ENCODE assay signal across 9 cellular contexts in genomic region chr19:16830679-16831078, GRCh38. TPM values are rescaled to one million over a fixed set of nuclear protein-coding genes. Genes with fewer than 3 reads are reported as not detected.
DNase-seq lines count a peak whose midpoint lies in the region; ATAC-seq, FAIRE-seq and TF ChIP-seq lines count a peak whose summit lies in the region.
"Had no signal": no experiment of that assay in that cellular context is flagged by ENCODE, and none has a peak within 500 bp of the region (broad histone marks: within the 10 kb centered on the region; RNA-seq: fewer than 3 reads in every experiment).

No MANE protein-coding gene starts in this region.

- H3K4me1 ChIP-seq in pancreas: peaks cover 0 to 7% (median 0%) of the 10 kb centered on the region in 3 donors

- DNase-seq in activated T-cell treated with anti-CD3 and anti-CD28 coated beads, Interleukin-2, amount 50 U/mL, for 4 hours: no peak
- no peak for DNase-seq in activated T-cell treated with anti-CD3 and anti-CD28 coated beads for 4 hours
- no peak for DNase-seq in activated B cell treated with CpG ODN at 0.5 μM for 24 hours
- peak in 1 of 2 donors; percentile 31 for DNase-seq in foreskin fibroblast
- no peak for DNase-seq in pancreas
- DNase-seq in UCSD-AML1 (lab: John Stamatoyannopoulos, UW; ENCODE audit: unreplicated experiment): no peak
- DNase-seq: NCI-H524 had no signal

- peaks cover 12% of the 10 kb centered on the region for H3K27me3 Mint-ChIP-seq in activated T-cell treated with anti-CD3 and anti-CD28 coated beads, Interleukin-2, amount 50 U/mL, for 4 hours (ENCODE audit: low read depth)
- H3K27me3 Mint-ChIP-seq in activated B cell treated with CpG ODN at 0.5 μM for 24 hours: peaks cover 16% of the 10 kb centered on the region
- peaks cover 21% of the 10 kb centered on the region for H3K27me3 Mint-ChIP-seq in stimulated activated memory B cell treated with anti-CD40 and anti-IgM and Interleukin-4, amounts not matched to agents 10 μg/mL and 1 μg/mL and 100 μg/mL, for 72 hours

- H3K9me3 ChIP-seq in pancreas: no peaks in the 10 kb centered on the region

- no peaks in the 10 kb centered on the region for H3K9me3 Mint-ChIP-seq in activated T-cell treated with anti-CD3 and anti-CD28 coated beads, Interleukin-2, amount 50 U/mL, for 4 hours
- H3K9me3 Mint-ChIP-seq in activated B cell treated with CpG ODN at 0.5 μM for 24 hours: no peaks in the 10 kb centered on the region
- no peaks in the 10 kb centered on the region for H3K9me3 Mint-ChIP-seq in stimulated activated memory B cell treated with anti-CD40 and anti-IgM and Interleukin-4, amounts not matched to agents 10 μg/mL and 1 μg/mL and 100 μg/mL, for 72 hours

- no peak overlapping the region for H3K27ac ChIP-seq in pancreas

- peak overlapping the region; percentile 65 to 87 for H3K4me3 ChIP-seq in foreskin fibroblast (ENCODE audit: low read depth in 1 of 2, low read length in 2 of 2)
- no peak overlapping the region for H3K4me3 ChIP-seq in pancreas

- H3K36me3 ChIP-seq in pancreas: peaks cover 5 to 24% (median 5%) of the 10 kb centered on the region in 3 donors

- CTCF ChIA-PET in activated B cell treated with CpG ODN at 0.5 μM for 24 hours (lab: Charles Lee): no interaction called here

- no peak for FAIRE-seq in pancreas (lab: Jason Lieb, UNC)

- WGBS in pancreas, 2 donors: 72 to 77% methylated on average over 3 of the region's 3 CpGs

- H3K27ac Mint-ChIP-seq in activated B cell treated with CpG ODN at 0.5 μM for 24 hours: peak overlapping the region; percentile 74
- peak overlapping the region; percentile 80 for H3K27ac Mint-ChIP-seq in stimulated activated memory B cell treated with anti-CD40 and anti-IgM and Interleukin-4, amounts not matched to agents 10 μg/mL and 1 μg/mL and 100 μg/mL, for 72 hours

- peaks cover 20% of the 10 kb centered on the region for H3K36me3 Mint-ChIP-seq in activated T-cell treated with anti-CD3 and anti-CD28 coated beads, Interleukin-2, amount 50 U/mL, for 4 hours (ENCODE audit: insufficient read depth)
- peaks cover 36% of the 10 kb centered on the region for H3K36me3 Mint-ChIP-seq in activated B cell treated with CpG ODN at 0.5 μM for 24 hours (ENCODE audit: low read depth)
- H3K36me3 Mint-ChIP-seq in stimulated activated memory B cell treated with anti-CD40 and anti-IgM and Interleukin-4, amounts not matched to agents 10 μg/mL and 1 μg/mL and 100 μg/mL, for 72 hours: peaks cover 31% of the 10 kb centered on the region

- no peak for TF ChIP-seq CTCF in activated B cell treated with CpG ODN at 0.5 μM for 24 hours (IDR thresholded peaks at IDR 0.05)
- no peak for TF ChIP-seq CTCF in foreskin fibroblast (IDR thresholded peaks at IDR 0.05; ENCODE audit: low read depth, low read length)
- TF ChIP-seq CTCF in pancreas (IDR thresholded peaks at IDR 0.05): no peak

- ATAC-seq in activated T-cell treated with anti-CD3 and anti-CD28 coated beads, Interleukin-2, amount 50 U/mL, for 4 hours: no peak
- no peak for ATAC-seq in activated B cell treated with CpG ODN at 0.5 μM for 24 hours (ENCODE audit: low read depth)
- ATAC-seq in stimulated activated memory B cell treated with anti-CD40 and anti-IgM and Interleukin-4, amounts not matched to agents 10 μg/mL and 1 μg/mL and 100 μg/mL, for 72 hours: no peak
- no peak for ATAC-seq in pancreas
- ATAC-seq in GM21515 (IDR thresholded peaks at IDR 0.05; ENCODE audit: unreplicated experiment): no peak

- intact Hi-C loops in activated B cell treated with CpG ODN at 0.5 μM for 24 hours (cut with micrococcal nuclease): loop anchor here (5.0 to 10.0 kb wide), 3 partner anchors 56 to 243 kb away; partner anchors contain the start of gene NWD1
- intact Hi-C loops in pancreas (cut with DNase I): no loop called here

- H3K27me3 ChIP-seq in pancreas: no peaks in the 10 kb centered on the region

- H3K4me3 Mint-ChIP-seq in activated T-cell treated with anti-CD3 and anti-CD28 coated beads, Interleukin-2, amount 50 U/mL, for 4 hours: peak overlapping the region; percentile 86
- H3K4me3 Mint-ChIP-seq in activated B cell treated with CpG ODN at 0.5 μM for 24 hours: peak overlapping the region; percentile 86
- peak overlapping the region; percentile 87 for H3K4me3 Mint-ChIP-seq in stimulated activated memory B cell treated with anti-CD40 and anti-IgM and Interleukin-4, amounts not matched to agents 10 μg/mL and 1 μg/mL and 100 μg/mL, for 72 hours

- POLR2A ChIA-PET in activated B cell treated with CpG ODN at 0.5 μM for 24 hours (lab: Charles Lee): interaction anchor here (0.5 kb wide), 1 partner anchor 1658 kb away, joined by 4 read pairs; no protein-coding TSS in a partner anchor

- H3K4me1 Mint-ChIP-seq in activated T-cell treated with anti-CD3 and anti-CD28 coated beads, Interleukin-2, amount 50 U/mL, for 4 hours (ENCODE audit: low read depth): peaks cover 23% of the 10 kb centered on the region
- peaks cover 45% of the 10 kb centered on the region for H3K4me1 Mint-ChIP-seq in activated B cell treated with CpG ODN at 0.5 μM for 24 hours
- H3K4me1 Mint-ChIP-seq in stimulated activated memory B cell treated with anti-CD40 and anti-IgM and Interleukin-4, amounts not matched to agents 10 μg/mL and 1 μg/mL and 100 μg/mL, for 72 hours: peaks cover 46% of the 10 kb centered on the region

RNA-seq across cellular contexts. Expression of gene SIN3B, which starts 1.5 kb away (rescaled TPM):
- 10 to 100 TPM; 40.7 to 43.7 (median 41.2) TPM for total RNA-seq in activated T-cell treated with anti-CD3 and anti-CD28 coated beads, Interleukin-2, amount 50 U/mL, for 4 hours
- total RNA-seq in activated B cell treated with CpG ODN at 0.5 μM for 24 hours (63.7 and 73.1 TPM in 2 replicates), pancreas (10 to 100 TPM; 13.6 to 27.6 (median 17.9) TPM)
- polyA plus RNA-seq in pancreas: 10 to 100 TPM; 43.3 to 51.8 TPM

RNA-seq across cellular contexts. Expression of gene F2RL3, which starts 58.1 kb away (rescaled TPM):
- under 1 TPM; 0.05 to 0.24 (median 0.08) TPM for total RNA-seq in activated T-cell treated with anti-CD3 and anti-CD28 coated beads, Interleukin-2, amount 50 U/mL, for 4 hours
- total RNA-seq in activated B cell treated with CpG ODN at 0.5 μM for 24 hours (0.58 and 0.83 TPM in 2 replicates), pancreas (1 to 10 TPM in 5 of 6 donors, under 1 TPM in 1; 0.24 to 4.4 (median 1.2) TPM)
- polyA plus RNA-seq in pancreas: 1 to 10 TPM; 2.4 to 9.0 TPM

Comparison
In these comparisons a context has a peak if more than half of its experiments do, and no peak if none do; other contexts are left out.
1. H3K4me3 ChIP-seq: peak in foreskin fibroblast (2 of 2); none in pancreas (0 of 4).
2. Peak in every context shown above with its lines, with median percentiles within 50 percentile points of each other: H3K4me3 Mint-ChIP-seq.